Comparison of ENCODE assay signal across 8 cellular contexts in genomic region chr11:6389921-6390717, GRCh38. TPM values are rescaled to one million over a fixed set of nuclear protein-coding genes. Genes with fewer than 3 reads are reported as not detected.
A peak's percentile ranks its signal among the peaks of the same experiment; 100 is the strongest.
DNase-seq lines count a peak whose midpoint lies in the region; ATAC-seq and TF ChIP-seq lines count a peak whose summit lies in the region.

TSS of gene SMPD1 (plus strand) at chr11:6390474. CDS start at chr11:6390599, 125 bp downstream.

- H3K9me3 ChIP-seq in suprapubic skin = no peaks in the 10 kb centered on the region

- H3K4me3 ChIP-seq in GM08714 (ENCODE audit: low read length) (peak within 1 kb of the TSS; percentile 79), suprapubic skin (peak within 1 kb of the TSS; percentile 79)

- no peak for TF ChIP-seq CTCF in HFFc6 (IDR thresholded peaks at IDR 0.05)
- TF ChIP-seq CTCF in suprapubic skin (IDR thresholded peaks at IDR 0.05) = no peak

- H3K4me3 Mint-ChIP-seq in HFFc6 = peak within 1 kb of the TSS; percentile 92

- peak in 1 of 2 donors; percentile 63 for TF ChIP-seq POLR2A in suprapubic skin (IDR thresholded peaks at IDR 0.05)

- peaks cover 47% of the 10 kb centered on the region for H3K4me1 Mint-ChIP-seq in HFFc6 (ENCODE audit: low read depth)

- H3K36me3 Mint-ChIP-seq in HFFc6 (ENCODE audit: low read depth) = peaks cover 5% of the 10 kb centered on the region
- peaks cover 8 to 9% of the 10 kb centered on the region in 2 donors for H3K36me3 Mint-ChIP-seq in activated naive CD4-positive, alpha-beta T cell treated with anti-CD3 and anti-CD28 coated beads, Interleukin-2, amount 50 U/mL, for 72 hours

- peak; percentile 77 for DNase-seq in HFFc6
- peak; percentile 90 for DNase-seq in NAMALWA (ENCODE audit: low spot score)
- peak; percentile 91 for DNase-seq in SKM-1 (lab: John Stamatoyannopoulos, UW; ENCODE audit: unreplicated experiment)
- DNase-seq in activated naive CD4-positive, alpha-beta T cell treated with anti-CD3 and anti-CD28 coated beads, Interleukin-2, amount 50 U/mL, for 72 hours (ENCODE audit: low spot score in 2 of 2) = peak; percentile 88 to 96
- DNase-seq in glomerular endothelial cell (ENCODE audit: extremely low read depth, low read depth, low spot score) = no peak
- peak; percentile 90 for DNase-seq in occipital lobe (lab: John Stamatoyannopoulos, UW)
- DNase-seq in suprapubic skin (ENCODE audit: low spot score in 2 of 2) = peak; percentile 96 to 97

- peaks cover 9% of the 10 kb centered on the region for H3K36me3 ChIP-seq in suprapubic skin

- no peak for TF ChIP-seq EP300 in suprapubic skin (IDR thresholded peaks at IDR 0.05)

- peak within 1 kb of the TSS; percentile 92 for H3K27ac Mint-ChIP-seq in HFFc6
- peak within 1 kb of the TSS; percentile 97 to 99 for H3K27ac Mint-ChIP-seq in activated naive CD4-positive, alpha-beta T cell treated with anti-CD3 and anti-CD28 coated beads, Interleukin-2, amount 50 U/mL, for 72 hours

- peak; percentile 87 to 88 for ATAC-seq in activated naive CD4-positive, alpha-beta T cell treated with anti-CD3 and anti-CD28 coated beads, Interleukin-2, amount 50 U/mL, for 72 hours

- no peaks in the 10 kb centered on the region for H3K9me3 Mint-ChIP-seq in HFFc6
- no peaks in the 10 kb centered on the region for H3K9me3 Mint-ChIP-seq in activated naive CD4-positive, alpha-beta T cell treated with anti-CD3 and anti-CD28 coated beads, Interleukin-2, amount 50 U/mL, for 72 hours

- peak within 1 kb of the TSS; percentile 89 for H3K27ac ChIP-seq in suprapubic skin

- peaks cover 24% of the 10 kb centered on the region for H3K4me1 ChIP-seq in suprapubic skin

- no peaks in the 10 kb centered on the region for H3K27me3 Mint-ChIP-seq in HFFc6 (ENCODE audit: insufficient read depth)

- under 1% methylated on average over 12 of the region's 62 CpGs for WGBS in suprapubic skin

- H3K27me3 ChIP-seq in suprapubic skin = no peaks in the 10 kb centered on the region

RNA-seq across cellular contexts. Expression of gene SMPD1, which starts in this region (rescaled TPM):
- 100 to 1,000 TPM; 117 to 145 (median 123) TPM for total RNA-seq in HFFc6 (2021; fragmentation: NEBNext Ultra II Directional; extraction: Animal tissue kit (Norgen Biotek cat#: 25700))
- 10 to 100 TPM; 13.1 to 24.8 TPM for total RNA-seq in activated naive CD4-positive, alpha-beta T cell treated with anti-CD3 and anti-CD28 coated beads, Interleukin-2, amount 50 U/mL, for 72 hours
- total RNA-seq in glomerular endothelial cell (89.0 and 90.5 TPM in 2 replicates), occipital lobe (8.1 TPM), suprapubic skin (10 to 100 TPM; 25.0 to 45.5 (median 40.8) TPM)
